ENCODE assay signal across 13 cellular contexts in the genomic region with DNA sequence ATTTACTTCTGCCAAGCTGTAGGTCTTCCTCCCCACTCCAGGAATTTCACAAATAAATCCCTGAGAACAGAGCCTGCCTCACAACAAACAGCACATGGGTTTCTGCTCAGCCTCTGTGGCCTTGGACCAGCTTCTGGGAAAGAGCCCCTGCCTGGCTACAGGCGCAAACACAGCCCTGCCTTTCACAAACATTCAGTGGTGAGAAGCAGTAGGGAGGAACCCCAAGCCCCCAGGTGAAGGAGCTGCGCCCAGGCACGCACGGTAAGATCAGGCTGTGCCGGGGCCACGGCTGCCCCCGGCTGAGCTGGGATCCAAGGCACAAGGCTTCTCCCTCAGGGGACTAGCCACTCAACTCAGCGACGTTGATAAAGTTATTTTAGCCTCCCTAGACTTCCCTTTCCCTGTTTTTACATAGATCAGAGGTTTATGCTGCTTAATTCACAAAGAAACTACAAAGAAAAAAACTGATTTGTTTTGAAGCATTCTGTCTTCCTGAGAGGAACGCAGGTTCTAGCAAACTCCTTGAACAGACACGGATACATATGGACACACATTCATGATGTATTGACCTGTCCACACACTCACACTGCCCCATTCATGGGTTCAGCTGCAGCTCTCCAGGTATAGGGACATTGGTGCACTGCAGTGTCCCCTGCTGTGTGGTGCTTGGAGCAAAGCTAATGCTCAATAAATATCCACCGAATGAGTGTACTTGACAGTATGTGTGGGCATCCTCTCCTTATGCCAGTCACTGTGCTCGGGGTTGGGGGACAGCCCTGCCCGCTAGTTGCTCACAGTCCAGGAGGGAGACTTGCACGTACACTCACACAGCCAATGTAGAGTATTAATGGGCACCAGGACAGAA. TPM values are rescaled to one million over a fixed set of nuclear protein-coding genes. Genes with fewer than 3 reads are reported as not detected.
A peak's percentile ranks its signal among the peaks of the same experiment; 100 is the strongest.
DNase-seq lines count a peak whose midpoint lies in the region; ATAC-seq and TF ChIP-seq lines count a peak whose summit lies in the region.
"Had no signal": no experiment of that assay in that cellular context is flagged by ENCODE, and none has a peak within 500 bp of the region (broad histone marks: within the 10 kb centered on the region; RNA-seq: fewer than 3 reads in every experiment).

No MANE protein-coding gene starts in this region.

- H3K4me3 ChIP-seq in body of pancreas (no peak overlapping the region), lower lobe of right lung (no peak overlapping the region), smooth muscle cell (no peak overlapping the region)
- H3K4me3 ChIP-seq: SJSA1, thoracic aorta had no signal

- H3K36me3 Mint-ChIP-seq in effector memory CD8-positive, alpha-beta T cell (ENCODE audit: insufficient read depth), result no peaks in the 10 kb centered on the region
- H3K36me3 Mint-ChIP-seq: CD14-positive monocyte, memory B cell had no signal

- H3K27me3 ChIP-seq in body of pancreas (no peaks in the 10 kb centered on the region), lower lobe of right lung (ENCODE audit: low read depth) (peaks cover 3% of the 10 kb centered on the region), smooth muscle cell (ENCODE audit: low read depth) (no peaks in the 10 kb centered on the region)
- H3K27me3 ChIP-seq: SJSA1 had no signal

- peak in 2 of 3 donors; percentile 25 to 51 for TF ChIP-seq POLR2A in body of pancreas (IDR thresholded peaks at IDR 0.05)

- H3K9me3 ChIP-seq in body of pancreas (no peaks in the 10 kb centered on the region), lower lobe of right lung (no peaks in the 10 kb centered on the region), smooth muscle cell (replicated peaks; ENCODE audit: low read depth) (no peaks in the 10 kb centered on the region)
- H3K9me3 ChIP-seq: SJSA1, thoracic aorta had no signal

- WGBS in body of pancreas, 2 donors, result 34 to 39% methylated on average over 15 of the region's 15 CpGs
- WGBS in smooth muscle cell (ENCODE audit: low lambda C conversion rate), result 76% methylated on average over 15 of the region's 15 CpGs

- peak in 3 of 7 experiments; percentile 3 to 14 (median 7) for TF ChIP-seq CTCF in body of pancreas (IDR thresholded peaks at IDR 0.05)
- no peak for TF ChIP-seq CTCF in lower lobe of right lung (IDR thresholded peaks at IDR 0.05)
- TF ChIP-seq CTCF in smooth muscle cell (IDR thresholded peaks at IDR 0.05; ENCODE audit: borderline replicate concordance, insufficient read depth, poor library complexity, severe bottlenecking), result no peak

- H3K79me2 ChIP-seq in smooth muscle cell (ENCODE audit: low read depth), result no peaks in the 10 kb centered on the region

- no peaks in the 10 kb centered on the region for H4K20me1 ChIP-seq in smooth muscle cell (ENCODE audit: low read depth)

- no peaks in the 10 kb centered on the region for H3K9me3 Mint-ChIP-seq in effector memory CD8-positive, alpha-beta T cell
- H3K9me3 Mint-ChIP-seq: activated CD8-positive, alpha-beta T cell treated with anti-CD3 and anti-CD28 coated beads for 36 hours; memory B cell had no signal

- H3K27ac ChIP-seq in body of pancreas (peak overlapping the region; percentile 68 to 81 (median 80)), lower lobe of right lung (no peak overlapping the region), smooth muscle cell (ENCODE audit: low read depth) (no peak overlapping the region)
- H3K27ac ChIP-seq: SJSA1, thoracic aorta had no signal

- H3K4me2 ChIP-seq in smooth muscle cell, result peak overlapping the region; percentile 6

- H3K4me3 Mint-ChIP-seq in effector memory CD8-positive, alpha-beta T cell, result no peak overlapping the region
- H3K4me3 Mint-ChIP-seq: activated CD8-positive, alpha-beta T cell treated with anti-CD3 and anti-CD28 coated beads for 36 hours; CD14-positive monocyte; memory B cell had no signal

- peaks cover 49% of the 10 kb centered on the region for H3K4me1 ChIP-seq in body of pancreas
- H3K4me1 ChIP-seq in lower lobe of right lung, result peaks cover 19% of the 10 kb centered on the region
- peaks cover 24% of the 10 kb centered on the region for H3K4me1 ChIP-seq in smooth muscle cell (ENCODE audit: low read depth)
- H3K4me1 ChIP-seq: SJSA1 had no signal

- ATAC-seq in body of pancreas, result peak; percentile 80
- peak; percentile 80 to 81 for ATAC-seq in lower lobe of right lung
- no peak for ATAC-seq in effector memory CD8-positive, alpha-beta T cell (replicated peaks)
- ATAC-seq: activated CD8-positive, alpha-beta T cell treated with anti-CD3 and anti-CD28 coated beads for 36 hours had no signal

- intact Hi-C loops in body of pancreas (cut with DNase I) (no loop called here), lower lobe of right lung (cut with DNase I) (no loop called here)

- DNase-seq in HuH-7 (ENCODE audit: low spot score), result peak; percentile 42
- peak; percentile 66 to 84 (median 76) for DNase-seq in body of pancreas
- no peak for DNase-seq in lower lobe of right lung
- no peak for DNase-seq in smooth muscle cell (lab: John Stamatoyannopoulos, UW; ENCODE audit: unreplicated experiment)
- DNase-seq in GF-D8 (lab: John Stamatoyannopoulos, UW), result no peak
- DNase-seq in effector memory CD8-positive, alpha-beta T cell, result no peak
- no peak for DNase-seq in NOMO-1 (lab: John Stamatoyannopoulos, UW; ENCODE audit: unreplicated experiment in 2 of 2)
- DNase-seq: activated CD8-positive, alpha-beta T cell treated with anti-CD3 and anti-CD28 coated beads for 36 hours; aorta had no signal

- no peak overlapping the region for H2AFZ ChIP-seq in smooth muscle cell (ENCODE audit: low read depth)

- H3K4me1 Mint-ChIP-seq in effector memory CD8-positive, alpha-beta T cell (ENCODE audit: low read depth in 2 of 2), result no peaks in the 10 kb centered on the region
- H3K4me1 Mint-ChIP-seq: memory B cell had no signal

- H3K9ac ChIP-seq in smooth muscle cell (ENCODE audit: low read depth), result no peak overlapping the region

- H3K27me3 Mint-ChIP-seq in effector memory CD8-positive, alpha-beta T cell, result peaks cover 37 to 73% of the 10 kb centered on the region in 2 donors

- H3F3A ChIP-seq in smooth muscle cell (ENCODE audit: low read depth), result no peaks in the 10 kb centered on the region

- H3K27ac Mint-ChIP-seq in effector memory CD8-positive, alpha-beta T cell, result no peak overlapping the region
- H3K27ac Mint-ChIP-seq: activated CD8-positive, alpha-beta T cell treated with anti-CD3 and anti-CD28 coated beads for 36 hours; CD14-positive monocyte; memory B cell had no signal

- H3K36me3 ChIP-seq in body of pancreas (replicated peaks in 1 of 2; ENCODE audit: insufficient read depth in 1 of 2, low read depth in 2 of 2) (no peaks in the 10 kb centered on the region), lower lobe of right lung (no peaks in the 10 kb centered on the region), smooth muscle cell (ENCODE audit: low read depth) (no peaks in the 10 kb centered on the region)
- H3K36me3 ChIP-seq: SJSA1, thoracic aorta had no signal

RNA-seq across cellular contexts. Expression of a gene that starts 25.5 kb away (rescaled TPM):
- total RNA-seq in body of pancreas, result 10 to 100 TPM; 28.5 to 49.1 TPM
- 29.5 TPM for total RNA-seq in lower lobe of right lung
- 69.5 and 96.8 TPM in 2 replicates for total RNA-seq in smooth muscle cell
- polyA plus RNA-seq in smooth muscle cell, result 52.0 and 59.9 TPM in 2 replicates
- total RNA-seq: activated CD8-positive, alpha-beta T cell treated with anti-CD3 and anti-CD28 coated beads for 36 hours had no signal

Comparison
In these comparisons a context has a peak if more than half of its experiments do, and no peak if none do; other contexts are left out.
1. DNase-seq: peak in HuH-7 (single experiment) and body of pancreas (4 of 4); none in lower lobe of right lung (single experiment), smooth muscle cell (single experiment), GF-D8 (single experiment), effector memory CD8-positive, alpha-beta T cell (0 of 3) and NOMO-1 (0 of 2).
2. H3K27ac ChIP-seq: peak in body of pancreas (4 of 4); none in lower lobe of right lung (single experiment) and smooth muscle cell (single experiment).